In the genomic region with DNA sequence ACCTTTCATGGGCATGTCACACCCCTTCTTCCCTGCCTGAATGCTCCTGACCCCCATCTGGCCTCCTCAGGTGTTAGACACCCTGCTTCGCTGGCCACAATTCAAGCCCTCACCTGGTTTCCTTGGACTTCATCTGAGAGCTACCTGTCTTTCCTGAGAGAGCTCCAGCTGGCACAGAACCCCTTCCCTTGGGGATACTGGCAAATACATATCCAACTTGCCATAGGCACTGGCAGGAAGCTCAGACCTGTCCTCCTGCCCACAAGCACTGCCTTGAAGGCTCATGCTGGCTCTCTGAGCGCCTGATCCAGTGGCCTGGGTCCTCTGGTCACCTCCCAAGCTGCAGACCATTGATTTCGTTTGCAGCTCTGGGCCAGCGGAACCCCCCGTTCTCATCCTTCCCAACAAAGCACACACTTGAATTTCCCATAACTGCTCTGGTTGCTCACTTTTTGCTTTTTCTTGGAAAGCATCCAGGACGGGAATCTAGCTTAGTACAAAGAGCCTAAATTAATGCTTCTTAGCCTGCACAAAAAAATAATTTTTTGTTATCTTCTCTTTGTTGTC, we compare ENCODE assay signal across 13 cellular contexts.
DNase-seq lines count a peak whose midpoint lies in the region; TF ChIP-seq lines count a peak whose summit lies in the region.
"Had no signal": no experiment of that assay in that cellular context is flagged by ENCODE, and none has a peak within 500 bp of the region (broad histone marks: within the 10 kb centered on the region; RNA-seq: fewer than 3 reads in every experiment).

No MANE protein-coding gene starts in this region.

- no peak for TF ChIP-seq POLR2A in breast epithelium (IDR thresholded peaks at IDR 0.05)
- TF ChIP-seq POLR2A in transverse colon (IDR thresholded peaks at IDR 0.05): no peak

- H3K9me3 Mint-ChIP-seq in nephron (no peaks in the 10 kb centered on the region), chondrocyte (ENCODE audit: low read depth) (no peaks in the 10 kb centered on the region)
- H3K9me3 Mint-ChIP-seq: activated CD4-positive, alpha-beta memory T cell treated with anti-CD3 and anti-CD28 coated beads for 36 hours; neural crest cell had no signal

- H3K27me3 Mint-ChIP-seq in nephron (ENCODE audit: low read depth) (no peaks in the 10 kb centered on the region), chondrocyte (ENCODE audit: low read depth) (no peaks in the 10 kb centered on the region)

- POLR2A ChIA-PET in SK-N-SH (lab: Yijun Ruan, JAX): no interaction called here

- intact Hi-C loops in breast epithelium (cut with DNase I; ENCODE audit: low total_unique reads) (no loop called here), mammary epithelial cell (cut with micrococcal nuclease) (loop anchor here (5.0 kb wide), 1 partner anchor 74 kb away; a partner anchor contains a TSS), transverse colon (cut with DNase I; ENCODE audit: low total_unique reads) (loop anchor here (10.0 kb wide), 1 partner anchor 127 kb away; no protein-coding TSS in a partner anchor)

- BruUV-seq in mammary epithelial cell (replicated peaks; lab: Mats Ljungman, UMichigan): no TSS peak

- H3K9me2 ChIP-seq in SK-N-SH: no peaks in the 10 kb centered on the region

- no peaks in the 10 kb centered on the region for H3K36me3 ChIP-seq in breast epithelium
- no peaks in the 10 kb centered on the region for H3K36me3 ChIP-seq in mammary epithelial cell (ENCODE audit: insufficient read depth, low read length)
- H3K36me3 ChIP-seq in transverse colon: no peaks in the 10 kb centered on the region
- no peaks in the 10 kb centered on the region for H3K36me3 ChIP-seq in SK-N-SH (replicated peaks in 1 of 2; ENCODE audit: control insufficient read depth in 1 of 2, insufficient read depth in 2 of 2, low read length in 1 of 2)

- no peaks in the 10 kb centered on the region for H3F3A ChIP-seq in SK-N-SH (replicated peaks; ENCODE audit: insufficient read depth)

- H4K20me1 ChIP-seq in mammary epithelial cell (ENCODE audit: insufficient read depth, low read length): no peaks in the 10 kb centered on the region
- no peaks in the 10 kb centered on the region for H4K20me1 ChIP-seq in SK-N-SH (ENCODE audit: insufficient read depth)

- no peak overlapping the region for H2AFZ ChIP-seq in mammary epithelial cell (ENCODE audit: low read depth, low read length)
- H2AFZ ChIP-seq in SK-N-SH (ENCODE audit: low read depth): no peak overlapping the region

- WGBS in mammary epithelial cell (ENCODE audit: low coverage, missing lambda C conversion rate): 57% methylated on average over 6 of the region's 6 CpGs
- 74 to 80% methylated on average over 5 to 6 of the region's 6 CpGs for WGBS in transverse colon (ENCODE audit: low coverage in 1 of 2), 2 donors
- 96% methylated on average over 6 of the region's 6 CpGs for WGBS in SK-N-SH (ENCODE audit: low lambda C conversion rate)

- TF ChIP-seq RAD21 in SK-N-SH (IDR thresholded peaks at IDR 0.05; ENCODE audit: low read length): no peak

- H3K27ac ChIP-seq in breast epithelium (peak overlapping the region; percentile 35 to 60), mammary epithelial cell (ENCODE audit: insufficient read depth, low read depth, low read length) (no peak overlapping the region), transverse colon (peak overlapping the region; percentile 61 to 81 (median 70)), SK-N-SH (ENCODE audit: low read depth in 2 of 2, low read length in 1 of 2) (no peak overlapping the region)

- peaks cover 0 to 11% of the 10 kb centered on the region in 2 donors for H3K4me1 ChIP-seq in breast epithelium
- H3K4me1 ChIP-seq in mammary epithelial cell (ENCODE audit: insufficient read depth, low read length): peaks cover 11% of the 10 kb centered on the region
- peaks cover 19 to 52% (median 28%) of the 10 kb centered on the region in 4 donors for H3K4me1 ChIP-seq in transverse colon
- H3K4me1 ChIP-seq in SK-N-SH (ENCODE audit: control insufficient read depth in 1 of 2, insufficient read depth in 2 of 2, low read depth in 1 of 2, low read length in 1 of 2): peaks cover 8 to 23% of the 10 kb centered on the region in 2 experiments

- H3K4me2 ChIP-seq in mammary epithelial cell (ENCODE audit: insufficient read depth, low read depth, low read length) (no peak overlapping the region), SK-N-SH (no peak overlapping the region)

- no peak overlapping the region for H3K4me3 ChIP-seq in breast epithelium
- H3K4me3 ChIP-seq in mammary epithelial cell (replicated peaks in 1 of 3; ENCODE audit: insufficient read depth in 1 of 3, low read depth in 2 of 3, low read length in 3 of 3): no peak overlapping the region
- no peak overlapping the region for H3K4me3 ChIP-seq in transverse colon
- no peak overlapping the region for H3K4me3 ChIP-seq in SK-N-SH (ENCODE audit: low read depth in 2 of 2, low read length in 1 of 2)

- peak in 1 of 2 donors; percentile 58 for DNase-seq in breast epithelium (ENCODE audit: low spot score in 2 of 2)
- DNase-seq in mammary epithelial cell: no peak
- DNase-seq in cerebellar cortex (ENCODE audit: low spot score): peak; percentile 38
- DNase-seq in transverse colon: no peak
- no peak for DNase-seq in SK-N-SH
- no peak for DNase-seq in NCI-H1930 (lab: John Stamatoyannopoulos, UW)
- DNase-seq in chondrocyte (ENCODE audit: low spot score): no peak
- DNase-seq: activated CD4-positive, alpha-beta memory T cell treated with anti-CD3 and anti-CD28 coated beads for 36 hours; head of caudate nucleus; NCI-H510A treated with DMSO at 0.1 percent for 48 hours; T-helper 9 cell had no signal

- TF ChIP-seq EP300 in transverse colon (IDR thresholded peaks at IDR 0.05; ENCODE audit: low read depth) (no peak), SK-N-SH (IDR thresholded peaks at IDR 0.05; ENCODE audit: borderline replicate concordance in 1 of 2, low read depth in 1 of 2, low read length in 1 of 2) (no peak)

- peak overlapping the region in 2 of 3 experiments; percentile 3 to 22 for H3K4me3 Mint-ChIP-seq in nephron
- no peak overlapping the region for H3K4me3 Mint-ChIP-seq in chondrocyte (ENCODE audit: unreplicated experiment)
- H3K4me3 Mint-ChIP-seq: activated CD4-positive, alpha-beta memory T cell treated with anti-CD3 and anti-CD28 coated beads for 36 hours had no signal

- H3K4me1 Mint-ChIP-seq in nephron (peaks cover 80% of the 10 kb centered on the region), chondrocyte (ENCODE audit: low read depth) (peaks cover 52% of the 10 kb centered on the region)

- in situ Hi-C loops in mammary epithelial cell (cut with MboI; ENCODE audit: low sequenced_read_pairs in 2 of 2) (loop anchor here in 1 of 2 donors (10.0 kb wide), 1 partner anchor 193 kb away; no protein-coding TSS in a partner anchor), transverse colon (cut with MboI; ENCODE audit: low pct_ligation_motif_present in 1 of 4, low pct_unique_long_range_greater_than_20kb in 1 of 4, low sequenced_read_pairs in 3 of 4) (no loop called here)

- H3K9ac ChIP-seq in mammary epithelial cell (ENCODE audit: insufficient read depth, low read length) (no peak overlapping the region), SK-N-SH (no peak overlapping the region)

- H3K79me2 ChIP-seq in mammary epithelial cell (ENCODE audit: insufficient read depth, low read length) (no peaks in the 10 kb centered on the region), SK-N-SH (ENCODE audit: insufficient read depth) (no peaks in the 10 kb centered on the region)

- CTCF ChIA-PET in mammary epithelial cell (lab: Charles Lee; ENCODE audit: low non-redundant PET): no interaction called here
- CTCF ChIA-PET in SK-N-SH (lab: Yijun Ruan, JAX): interaction anchor here (0.8 to 1.7 kb wide), 6 partner anchors 13 to 218 kb away, joined by 3 to 4 read pairs (median 3); no protein-coding TSS in a partner anchor

- TF ChIP-seq CTCF in breast epithelium (IDR thresholded peaks at IDR 0.05): no peak
- TF ChIP-seq CTCF in mammary epithelial cell (conservative IDR thresholded peaks at IDR 0.05 in 1 of 2, IDR thresholded peaks at IDR 0.05 in 1 of 2; ENCODE audit: extremely low read depth in 1 of 2, insufficient read depth in 1 of 2, low read depth in 1 of 2, low read length in 2 of 2): no peak
- no peak for TF ChIP-seq CTCF in nephron (IDR thresholded peaks at IDR 0.05; ENCODE audit: unreplicated experiment in 3 of 3)
- TF ChIP-seq CTCF in transverse colon (IDR thresholded peaks at IDR 0.05): no peak
- TF ChIP-seq CTCF in SK-N-SH (IDR thresholded peaks at IDR 0.05): no peak
- no peak for TF ChIP-seq CTCF in chondrocyte (IDR thresholded peaks at IDR 0.05)

- H3K27me3 ChIP-seq in breast epithelium (no peaks in the 10 kb centered on the region), mammary epithelial cell (ENCODE audit: insufficient read depth, low read length) (no peaks in the 10 kb centered on the region), transverse colon (no peaks in the 10 kb centered on the region), SK-N-SH (ENCODE audit: insufficient read depth) (no peaks in the 10 kb centered on the region)

- H3K9me3 ChIP-seq in breast epithelium: no peaks in the 10 kb centered on the region
- H3K9me3 ChIP-seq in mammary epithelial cell (replicated peaks; ENCODE audit: insufficient read depth, low read length): no peaks in the 10 kb centered on the region
- H3K9me3 ChIP-seq in transverse colon: no peaks in the 10 kb centered on the region
- no peaks in the 10 kb centered on the region for H3K9me3 ChIP-seq in SK-N-SH

- no peaks in the 10 kb centered on the region for H3K36me3 Mint-ChIP-seq in nephron (ENCODE audit: low read depth)
- no peaks in the 10 kb centered on the region for H3K36me3 Mint-ChIP-seq in chondrocyte (ENCODE audit: low read depth)
- H3K36me3 Mint-ChIP-seq: activated CD4-positive, alpha-beta memory T cell treated with anti-CD3 and anti-CD28 coated beads for 36 hours had no signal

- dilution Hi-C loops in mammary epithelial cell (cut with HindIII; ENCODE audit: low sequenced_read_pairs): no loop called here

- H3K27ac Mint-ChIP-seq in nephron (peak overlapping the region; percentile 92 to 98 (median 96)), chondrocyte (ENCODE audit: unreplicated experiment) (no peak overlapping the region)

TF ChIP-seq in SK-N-SH, 30 proteins besides CTCF, POLR2A, EP300 and RAD21 (continues in another document):
- TF ChIP-seq RFX5 (IDR thresholded peaks at IDR 0.05; ENCODE audit: low read length) (no peak), TCF12 (IDR thresholded peaks at IDR 0.05) (no peak), FOXM1 (IDR thresholded peaks at IDR 0.05; ENCODE audit: low read depth) (no peak)

Comparison
In these comparisons a context has a peak if more than half of its experiments do, and no peak if none do; other contexts are left out.
1. H3K27ac ChIP-seq: peak in breast epithelium (2 of 2) and transverse colon (4 of 4); none in mammary epithelial cell (single experiment) and SK-N-SH (0 of 2).